ENCODE assay signal across 8 cellular contexts in the genomic region with DNA sequence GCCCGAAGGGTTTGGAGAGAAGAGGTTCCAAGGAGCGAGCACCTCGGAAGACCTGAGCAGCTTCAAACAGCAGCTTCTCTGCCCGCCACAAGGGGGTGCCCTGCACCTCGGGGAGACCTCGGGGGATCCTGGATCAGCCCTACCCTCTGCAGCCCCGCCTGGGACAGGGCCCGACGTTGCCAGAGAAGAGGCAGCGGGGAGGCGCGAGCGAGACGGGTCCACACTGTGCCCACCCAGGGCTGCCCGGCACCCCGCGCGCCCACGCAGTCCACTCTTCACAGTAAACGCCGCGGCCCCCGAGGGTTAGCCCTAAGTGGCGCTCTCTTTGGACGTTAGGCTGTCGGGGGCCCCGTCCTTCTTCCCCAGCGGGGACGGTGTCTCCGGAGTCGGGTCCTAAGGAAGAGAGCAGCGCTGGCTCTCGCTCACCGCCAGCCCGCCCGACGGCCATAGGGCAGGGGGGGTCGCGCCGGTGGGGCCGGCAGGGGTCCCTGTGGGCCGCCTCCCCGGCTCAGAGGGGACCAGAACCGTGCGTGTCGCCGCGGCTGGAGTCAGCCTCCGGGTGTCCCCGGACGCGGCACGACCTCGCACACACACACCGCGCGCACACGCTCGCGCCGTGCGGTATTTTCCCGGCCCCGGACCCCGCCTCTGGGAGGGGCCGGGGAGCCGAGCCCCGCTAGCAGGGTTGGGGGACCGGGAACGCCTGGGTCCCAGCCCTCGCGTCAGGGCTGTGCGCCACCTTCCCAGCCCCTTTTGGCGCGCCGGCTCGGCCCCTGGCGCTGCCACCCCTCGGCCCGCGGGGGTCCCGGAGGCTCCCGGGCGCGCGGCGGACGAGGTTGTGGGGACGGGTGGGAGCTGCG. TPM values are rescaled to one million over a fixed set of nuclear protein-coding genes. Genes with fewer than 3 reads are reported as not detected.
DNase-seq lines count a peak whose midpoint lies in the region; ATAC-seq and TF ChIP-seq lines count a peak whose summit lies in the region.

No MANE protein-coding gene starts in this region.

- intact Hi-C loops in HCT116 (cut with micrococcal nuclease): loop anchor here (5.0 kb wide), 1 partner anchor 175 kb away; no protein-coding TSS in a partner anchor

- H3K4me3 ChIP-seq in HCT116 (replicated peaks in 1 of 2; ENCODE audit: low read depth in 1 of 2, low read length in 2 of 2) (peak overlapping the region; percentile 38 to 57), lung (no peak overlapping the region)

- RAD21 ChIA-PET in HCT116 (lab: Charles Lee; ENCODE audit: low non-redundant PET in 1 of 2, low total read pairs in 2 of 2, uncharacterized antibody in 2 of 2, unreplicated experiment in 2 of 2): interaction anchor here (0.7 to 1.3 kb wide), 4 partner anchors 42 to 131 kb away, joined by 3 to 7 read pairs (median 5); no protein-coding TSS in a partner anchor

- no TSS peak for BruUV-seq in HCT116 (replicated peaks; lab: Mats Ljungman, UMichigan)

- ATAC-seq in HCT116: peak; percentile 76
- ATAC-seq in lung (ENCODE audit: insufficient read depth, low FRiP score): peak; percentile 86
- no peak for ATAC-seq in HG02840 (IDR thresholded peaks at IDR 0.05; ENCODE audit: low FRiP score, unreplicated experiment)

- peaks cover 7 to 23% of the 10 kb centered on the region in 2 experiments; a peak in 3 of 4 replicates for H3K4me1 ChIP-seq in HCT116 (ENCODE audit: control insufficient read depth in 1 of 2, insufficient read depth in 2 of 2, low read length in 2 of 2)
- H3K4me1 ChIP-seq in lung (ENCODE audit: control insufficient read depth in 2 of 2, insufficient read depth in 2 of 2, low read length in 2 of 2): peaks cover 0 to 5% of the 10 kb centered on the region in 2 donors

- WGBS in lung, 2 donors: 1% methylated on average over 73 to 90 of the region's 90 CpGs

- peak; percentile 69 for TF ChIP-seq RAD21 in HCT116 (IDR thresholded peaks at IDR 0.05; ENCODE audit: low read depth)

- H2AFZ ChIP-seq in HCT116 (ENCODE audit: low read depth, low read length, poor library complexity, severe bottlenecking): peak overlapping the region; percentile 68

- no peaks in the 10 kb centered on the region for H3K36me3 ChIP-seq in HCT116 (ENCODE audit: control insufficient read depth in 1 of 2, insufficient read depth in 2 of 2, low read length in 2 of 2)
- H3K36me3 ChIP-seq in lung (ENCODE audit: control insufficient read depth in 2 of 2, insufficient read depth in 2 of 2, low read length in 2 of 2): no peaks in the 10 kb centered on the region

- CTCF ChIA-PET in HCT116 (lab: Charles Lee): interaction anchor here (0.6 to 2.1 kb wide), 17 partner anchors 8 to 285 kb away, joined by 3 to 11 read pairs (median 4); no protein-coding TSS in a partner anchor

- no peak overlapping the region for H3K9ac ChIP-seq in HCT116 (ENCODE audit: low read length)

- TF ChIP-seq POLR2A in HCT116 (IDR thresholded peaks at IDR 0.05; ENCODE audit: borderline replicate concordance, extremely low read depth, insufficient read depth, insufficient read length): no peak

- H4K20me1 ChIP-seq in HCT116 (ENCODE audit: insufficient read depth): no peaks in the 10 kb centered on the region

- H3K79me2 ChIP-seq in HCT116 (ENCODE audit: insufficient read depth, low read length): no peaks in the 10 kb centered on the region

- H3K9me3 ChIP-seq in HCT116 (ENCODE audit: control insufficient read depth in 1 of 2, insufficient read depth in 1 of 2, low read depth in 1 of 2, low read length in 2 of 2) (no peaks in the 10 kb centered on the region), lung (ENCODE audit: control insufficient read depth in 2 of 2, insufficient read depth in 1 of 2, low read length in 1 of 2) (no peaks in the 10 kb centered on the region)

- POLR2A ChIA-PET in HCT116 (lab: Charles Lee): no interaction called here

- TF ChIP-seq CTCF in HCT116 (IDR thresholded peaks at IDR 0.05 in 2 of 3, conservative IDR thresholded peaks at IDR 0.05 in 1 of 3; ENCODE audit: borderline replicate concordance in 1 of 3, insufficient read depth in 1 of 3, low read depth in 2 of 3, low read length in 2 of 3) (peak; percentile 73 to 96 (median 90)), lung (IDR thresholded peaks at IDR 0.05; ENCODE audit: control extremely low read depth, extremely low read depth) (peak; percentile 31)

- H3K27me3 ChIP-seq in HCT116 (ENCODE audit: insufficient read depth, low read length) (peaks cover 9% of the 10 kb centered on the region; the same call in 1 of the 2 replicates), lung (ENCODE audit: control insufficient read depth, insufficient read depth) (peaks cover 4% of the 10 kb centered on the region)

- H3K27ac ChIP-seq in HCT116 (ENCODE audit: low read depth, low read length) (no peak overlapping the region; the same call in 1 of the 2 replicates), lung (ENCODE audit: low read depth in 1 of 2, low read length in 1 of 2) (no peak overlapping the region)

- H3K9me2 ChIP-seq in HCT116 (ENCODE audit: insufficient read depth): no peaks in the 10 kb centered on the region

- H3K4me2 ChIP-seq in HCT116 (ENCODE audit: low read length): peak overlapping the region; percentile 80

- DNase-seq in COLO829 (ENCODE audit: low spot score): peak; percentile 53
- no peak for DNase-seq in HCT116 (ENCODE audit: low read depth, low spot score)
- DNase-seq in NCI-H2227 treated with DMSO at 0.1 percent for 48 hours (lab: John Stamatoyannopoulos, UW): peak; percentile 43
- DNase-seq in activated CD4-positive, alpha-beta T cell treated with anti-CD3 and anti-CD28 coated beads, Interleukin-2, amount 50 U/mL, for 4 hours: peak; percentile 63 to 67
- DNase-seq in effector CD4-positive, alpha-beta T cell: peak; percentile 70
- peak; percentile 49 for DNase-seq in lung (ENCODE audit: low spot score)
- DNase-seq in stimulated activated CD8-positive, alpha-beta memory T cell treated with anti-CD3 and anti-CD28 coated beads, Interleukin-15, amount 100 ng/mL, for 24 hours (ENCODE audit: low read depth): peak; percentile 47

TF ChIP-seq in HCT116, 20 proteins besides CTCF, POLR2A, EP300 and RAD21:
- no peak for TF ChIP-seq TCF7L2 (IDR thresholded peaks at IDR 0.05; ENCODE audit: borderline replicate concordance, extremely low read depth, insufficient read depth, insufficient read length)
- no peak for TF ChIP-seq ELF1 (IDR thresholded peaks at IDR 0.05; ENCODE audit: borderline replicate concordance, low read depth)
- TF ChIP-seq JUND (IDR thresholded peaks at IDR 0.05): no peak
- no peak for TF ChIP-seq FOSL1 (IDR thresholded peaks at IDR 0.05; ENCODE audit: low read depth)

RNA-seq across cellular contexts. Expression of gene CDH22, which starts 0.9 kb away (rescaled TPM):
- total RNA-seq in HCT116 (2021; ENCODE audit: unreplicated experiment): 1.8 TPM
- polyA plus RNA-seq in HCT116 (2012): 1.00 and 1.6 TPM in 2 replicates
- total RNA-seq in lung: under 1 TPM; 0.06 to 0.25 TPM
- under 1 TPM; 0.03 to 0.12 TPM for polyA plus RNA-seq in lung
